Comparison of ENCODE assay signal across 8 cellular contexts in the genomic region with DNA sequence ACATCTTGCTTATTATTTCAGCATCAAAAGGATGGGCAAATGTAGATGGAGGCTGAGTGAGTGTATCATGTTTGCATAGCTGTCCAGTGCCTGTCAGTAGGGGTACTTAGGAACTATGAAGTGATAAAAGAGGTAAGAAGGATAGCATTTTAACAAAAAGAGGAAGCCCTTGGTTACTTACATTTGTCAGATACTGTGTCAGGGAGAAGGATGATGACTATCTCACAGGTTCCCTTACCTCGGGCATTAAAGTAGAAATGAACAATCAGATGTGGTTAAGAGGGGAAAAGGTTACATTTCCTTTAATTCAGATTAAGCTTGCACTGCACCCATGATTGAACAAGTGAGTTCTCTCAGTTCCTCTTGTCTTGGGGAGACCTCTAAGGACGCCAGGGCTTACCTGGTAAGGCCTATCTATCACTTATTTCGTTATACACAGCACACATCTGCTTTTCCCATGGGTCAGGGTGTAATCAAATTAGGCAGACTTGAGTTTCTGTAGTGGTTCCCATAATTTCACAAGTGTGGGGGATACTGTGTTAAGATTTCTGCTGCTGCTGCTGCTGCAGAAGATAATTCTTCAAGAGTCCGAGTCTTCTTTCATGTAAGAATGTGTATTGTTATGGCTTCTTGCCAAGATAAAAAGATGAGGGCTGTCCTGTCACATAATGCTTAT. TPM values are rescaled to one million over a fixed set of nuclear protein-coding genes. Genes with fewer than 3 reads are reported as not detected.
DNase-seq lines count a peak whose midpoint lies in the region; ATAC-seq, FAIRE-seq and TF ChIP-seq lines count a peak whose summit lies in the region.

No MANE protein-coding gene starts in this region.

- H3K27ac ChIP-seq in kidney (ENCODE audit: low read depth in 2 of 2, low read length in 2 of 2) (peak overlapping the region; percentile 63 to 85), urinary bladder (ENCODE audit: low read depth) (peak overlapping the region; percentile 46)

- H3K9me3 ChIP-seq in kidney (ENCODE audit: control insufficient read depth in 1 of 2, low read length in 2 of 2) = no peaks in the 10 kb centered on the region

- FAIRE-seq in kidney (lab: Jason Lieb, UNC) = no peak
- no peak for FAIRE-seq in urothelium cell line (lab: Jason Lieb, UNC)

- 45% methylated on average over 4 of the region's 4 CpGs for WGBS in urinary bladder

- peak; percentile 81 for ATAC-seq in GM19467 (IDR thresholded peaks at IDR 0.05; ENCODE audit: unreplicated experiment)
- peak; percentile 77 for ATAC-seq in HG03469 (IDR thresholded peaks at IDR 0.05; ENCODE audit: unreplicated experiment)

- H3K4me3 ChIP-seq in WI38 (ENCODE audit: low read depth, low read length) (peak overlapping the region; percentile 95), kidney (ENCODE audit: low read length in 2 of 2) (peak overlapping the region in 1 of 2 donors; percentile 10), urinary bladder (ENCODE audit: low read depth, low read length) (no peak overlapping the region)

- intact Hi-C loops in kidney (cut with DNase I) = no loop called here

- H3K36me3 ChIP-seq in kidney (ENCODE audit: control insufficient read depth in 1 of 2, insufficient read depth in 2 of 2, low read length in 2 of 2) (peaks cover 10 to 15% of the 10 kb centered on the region in 2 donors), urinary bladder (ENCODE audit: insufficient read depth) (peaks cover 6% of the 10 kb centered on the region)

- H3K4me1 ChIP-seq in kidney (ENCODE audit: control insufficient read depth in 1 of 2, insufficient read depth in 1 of 2, low read depth in 1 of 2, low read length in 2 of 2) (peaks cover 15 to 27% of the 10 kb centered on the region in 2 donors), urinary bladder (ENCODE audit: insufficient read depth) (peaks cover 1% of the 10 kb centered on the region)

- TF ChIP-seq CTCF in WI38 (IDR thresholded peaks at IDR 0.05; ENCODE audit: low read depth, low read length) (no peak), kidney (IDR thresholded peaks at IDR 0.05; ENCODE audit: borderline replicate concordance, extremely low read depth, insufficient read depth) (no peak)

- H3K9ac ChIP-seq in kidney (ENCODE audit: low read length in 2 of 2) = no peak overlapping the region

- DNase-seq in Daoy (ENCODE audit: low read depth) = peak; percentile 14
- no peak for DNase-seq in kidney
- no peak for DNase-seq in urothelium cell line (ENCODE audit: low spot score)
- DNase-seq in NCI-H526 treated with DMSO at 0.1 percent for 48 hours (lab: John Stamatoyannopoulos, UW) = no peak

RNA-seq across cellular contexts. Expression of a gene that starts 4.5 kb away (rescaled TPM):
- 14.4 and 14.6 TPM in 2 replicates for total RNA-seq in Daoy (2014; rRNA removed; shearing (Covaris generic))
- total RNA-seq in kidney = 76.1 TPM
- 9.4 TPM for polyA plus RNA-seq in kidney (ENCODE audit: insufficient read depth, low read depth, low replicate concordance)
- total RNA-seq in urinary bladder = 43.7 TPM
- 48.2 TPM for polyA plus RNA-seq in urinary bladder
